ENCODE assay signal across 8 cellular contexts in the genomic region with DNA sequence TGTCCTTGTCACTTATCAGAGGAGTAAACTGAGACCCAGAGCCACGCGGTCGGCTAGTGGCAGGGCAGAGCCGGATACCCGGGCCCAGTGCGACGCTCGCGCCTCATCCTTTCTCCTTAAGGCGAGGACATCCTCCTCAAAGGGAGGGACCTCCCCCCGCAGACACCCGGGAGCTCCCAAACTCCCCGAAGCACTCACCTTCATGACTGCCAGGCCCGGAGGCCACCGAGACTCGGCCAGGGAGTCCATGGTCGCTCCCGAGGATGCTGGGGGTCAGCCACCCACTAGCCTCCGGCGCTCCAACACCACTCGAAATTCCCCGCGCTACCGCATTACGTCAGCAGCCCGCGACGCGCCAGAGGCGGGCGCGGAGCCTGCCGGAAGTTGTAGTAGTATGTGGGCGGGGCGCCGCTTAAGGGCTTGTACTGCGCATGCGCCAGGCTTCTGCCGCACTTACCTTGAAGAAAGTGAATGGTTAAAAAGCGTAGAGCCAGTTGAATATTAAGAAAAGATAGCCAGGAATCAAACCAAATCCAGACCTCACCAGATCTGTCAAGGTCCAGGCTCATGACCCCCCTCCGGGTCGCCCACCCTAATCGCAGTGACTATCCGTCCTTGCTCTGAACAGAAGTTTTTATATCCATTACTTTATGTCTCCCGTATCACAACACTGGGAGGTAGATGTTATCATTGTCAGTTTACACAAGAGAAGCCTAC. TPM values are rescaled to one million over a fixed set of nuclear protein-coding genes. Genes with fewer than 3 reads are reported as not detected.
DNase-seq lines count a peak whose midpoint lies in the region; ATAC-seq, FAIRE-seq and TF ChIP-seq lines count a peak whose summit lies in the region.

A gene with protein sequence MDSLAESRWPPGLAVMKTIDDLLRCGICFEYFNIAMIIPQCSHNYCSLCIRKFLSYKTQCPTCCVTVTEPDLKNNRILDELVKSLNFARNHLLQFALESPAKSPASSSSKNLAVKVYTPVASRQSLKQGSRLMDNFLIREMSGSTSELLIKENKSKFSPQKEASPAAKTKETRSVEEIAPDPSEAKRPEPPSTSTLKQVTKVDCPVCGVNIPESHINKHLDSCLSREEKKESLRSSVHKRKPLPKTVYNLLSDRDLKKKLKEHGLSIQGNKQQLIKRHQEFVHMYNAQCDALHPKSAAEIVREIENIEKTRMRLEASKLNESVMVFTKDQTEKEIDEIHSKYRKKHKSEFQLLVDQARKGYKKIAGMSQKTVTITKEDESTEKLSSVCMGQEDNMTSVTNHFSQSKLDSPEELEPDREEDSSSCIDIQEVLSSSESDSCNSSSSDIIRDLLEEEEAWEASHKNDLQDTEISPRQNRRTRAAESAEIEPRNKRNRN (minus strand): TSS at position 336 of the 717 bp plus-strand sequence. CDS start 87 bp downstream, at position 249.

- TF ChIP-seq CTCF in AG10803 (conservative IDR thresholded peaks at IDR 0.05; ENCODE audit: low read length) (no peak), keratinocyte (optimal IDR thresholded peaks at IDR 0.05 in 1 of 3, IDR thresholded peaks at IDR 0.05 in 1 of 3, conservative IDR thresholded peaks at IDR 0.05 in 1 of 3; ENCODE audit: extremely low read depth in 1 of 3, insufficient read depth in 2 of 3, low read length in 3 of 3) (no peak)

- peak within 1 kb of the TSS; percentile 89 for H3K9ac ChIP-seq in keratinocyte (ENCODE audit: control insufficient read depth, extremely low read depth, insufficient read depth, low read length)

- peak; percentile 85 for DNase-seq in AG10803 (ENCODE audit: low read depth)
- DNase-seq in NCI-H446 treated with DMSO at 0.1 percent for 48 hours (lab: John Stamatoyannopoulos, UW), result peak; percentile 74
- DNase-seq in activated CD4-positive, CD25-positive, alpha-beta regulatory T cell treated with anti-CD3 and anti-CD28 coated beads, Interleukin-2, amount 50 U/mL, for 16 hours (ENCODE audit: low read depth, low spot score), result peak; percentile 91
- peak; percentile 90 for DNase-seq in cerebellar cortex (ENCODE audit: low spot score)
- DNase-seq in keratinocyte (ENCODE audit: low read depth, low spot score), result peak; percentile 85
- DNase-seq in stimulated activated CD4-positive, alpha-beta T cell treated with anti-CD3 and anti-CD28 coated beads, Interleukin-12 subunit alpha, Interleukin-12 subunit beta, amount 100 ng/mL, for 48 hours (ENCODE audit: low read depth in 2 of 3, low spot score in 1 of 3), result peak; percentile 86 to 90 (median 88)

- ATAC-seq in GM19035 (IDR thresholded peaks at IDR 0.05; ENCODE audit: unreplicated experiment) (peak; percentile 95), HG03342 (IDR thresholded peaks at IDR 0.05; ENCODE audit: unreplicated experiment) (peak; percentile 89)

- H4K20me1 ChIP-seq in keratinocyte (ENCODE audit: control insufficient read depth, extremely low read depth, insufficient read depth, low read length), result no peaks in the 10 kb centered on the region

- dilution Hi-C loops in keratinocyte (cut with MboI; ENCODE audit: extremely low pct_ligation_motif_present, low sequenced_read_pairs), result no loop called here

- peak within 1 kb of the TSS; percentile 91 for H2AFZ ChIP-seq in keratinocyte (ENCODE audit: control insufficient read depth, low read length)

- H3K9me1 ChIP-seq in keratinocyte (ENCODE audit: control insufficient read depth, extremely low read depth, insufficient read depth, low read length), result no peaks in the 10 kb centered on the region

- no peaks in the 10 kb centered on the region for H3K27me3 ChIP-seq in keratinocyte (ENCODE audit: control insufficient read depth, extremely low read depth, insufficient read depth, low read length)

- no peaks in the 10 kb centered on the region for H3K9me3 ChIP-seq in keratinocyte (ENCODE audit: control insufficient read depth, low read depth, low read length)

- peaks cover 35% of the 10 kb centered on the region for H3K4me1 ChIP-seq in keratinocyte (ENCODE audit: control insufficient read depth, extremely low read depth, insufficient read depth, low read length)

- FAIRE-seq in keratinocyte (lab: Jason Lieb, UNC), result peak; percentile 53

- H3K79me2 ChIP-seq in keratinocyte (ENCODE audit: control insufficient read depth, insufficient read depth, low read length), result peaks cover 44% of the 10 kb centered on the region

- H3K27ac ChIP-seq in keratinocyte (ENCODE audit: control insufficient read depth, insufficient read depth, low read length), result peak within 1 kb of the TSS; percentile 81

- H3K4me3 ChIP-seq in AG10803 (ENCODE audit: low read length) (peak within 1 kb of the TSS; percentile 91), keratinocyte (ENCODE audit: control insufficient read depth in 2 of 3, extremely low read depth in 1 of 3, insufficient read depth in 2 of 3, low read depth in 1 of 3, low read length in 3 of 3) (peak within 1 kb of the TSS; percentile 83 to 98 (median 85))

- peaks cover 0 to 5% of the 10 kb centered on the region in 2 experiments for H3K36me3 ChIP-seq in keratinocyte (ENCODE audit: control insufficient read depth in 2 of 2, extremely low read depth in 1 of 2, insufficient read depth in 2 of 2, low read length in 2 of 2)

- peak within 1 kb of the TSS; percentile 95 for H3K4me2 ChIP-seq in keratinocyte (ENCODE audit: control insufficient read depth, extremely low read depth, insufficient read depth, low read depth, low read length)

RNA-seq across cellular contexts. Expression of the gene that starts here (rescaled TPM):
- polyA plus RNA-seq in keratinocyte, result 7.6 to 16.0 TPM (median 13.8 TPM) in 3 replicates
- polyA plus RNA-seq in keratinocyte (2011; ENCODE audit: low read depth), result 5.8 TPM
- 7.5 and 13.2 TPM in 2 replicates for polyA plus RNA-seq in keratinocyte (2011; cell fraction: cytosol; rRNA removed)
- polyA plus RNA-seq in keratinocyte (2011; cell fraction: nucleus; rRNA removed), result 12.1 and 13.4 TPM in 2 replicates
- polyA plus RNA-seq in keratinocyte (2012; ENCODE audit: low replicate concordance), result 4.0 and 9.5 TPM in 2 replicates
- 4.5 to 17.7 TPM (median 6.5 TPM) in 3 replicates for polyA minus RNA-seq in keratinocyte
- 8.1 TPM for polyA minus RNA-seq in keratinocyte (2011; cell fraction: cytosol; rRNA and poly(A)+ RNA removed)
- polyA minus RNA-seq in keratinocyte (2011; cell fraction: nucleus; rRNA and poly(A)+ RNA removed), result 13.5 and 17.5 TPM in 2 replicates

Comparison
In these comparisons a context has a peak if more than half of its experiments do, and no peak if none do; other contexts are left out.
1. Peak in every context shown above with its lines: DNase-seq, ATAC-seq, H3K4me3 ChIP-seq and H3K27ac ChIP-seq.